Comparison of ENCODE assay signal across 8 cellular contexts in genomic region chr5:161546463-161547301, GRCh38. TPM values are rescaled to one million over a fixed set of nuclear protein-coding genes. Genes with fewer than 3 reads are reported as not detected.
DNase-seq lines count a peak whose midpoint lies in the region; ATAC-seq and TF ChIP-seq lines count a peak whose summit lies in the region.

GABRB2 (minus strand) TSS chr5:161546725; CDS start chr5:161546643, 82 bp downstream.

- intact Hi-C loops in uterus (cut with DNase I; ENCODE audit: low total_unique reads) = no loop called here

- H3K4me1 ChIP-seq in KMS-11 (ENCODE audit: low read depth, poor library complexity, severe bottlenecking) (peaks cover 31% of the 10 kb centered on the region), uterus (peaks cover 0 to 5% of the 10 kb centered on the region in 2 donors)

- POLR2A ChIA-PET in naive thymus-derived CD8-positive, alpha-beta T cell (lab: Charles Lee) = no interaction called here

- H3K36me3 ChIP-seq in KMS-11 (ENCODE audit: insufficient read depth) (no peaks in the 10 kb centered on the region), uterus (no peaks in the 10 kb centered on the region)

- no peaks in the 10 kb centered on the region for H3K79me2 ChIP-seq in KMS-11 (ENCODE audit: insufficient read depth, low read depth)

- no peaks in the 10 kb centered on the region for H4K20me1 ChIP-seq in KMS-11 (ENCODE audit: insufficient read depth)

- peak within 1 kb of the TSS; percentile 62 to 89 (median 81) for H3K4me3 Mint-ChIP-seq in naive thymus-derived CD8-positive, alpha-beta T cell

- TF ChIP-seq CTCF in KMS-11 (conservative IDR thresholded peaks at IDR 0.05; ENCODE audit: low read depth, low read length) = no peak
- no peak for TF ChIP-seq CTCF in WI38 (IDR thresholded peaks at IDR 0.05; ENCODE audit: low read depth, low read length)
- no peak for TF ChIP-seq CTCF in fibroblast of the aortic adventitia (IDR thresholded peaks at IDR 0.05; ENCODE audit: insufficient read depth, low read length)
- TF ChIP-seq CTCF in uterus (IDR thresholded peaks at IDR 0.05) = no peak

- peak within 1 kb of the TSS; percentile 86 for H2AFZ ChIP-seq in KMS-11 (ENCODE audit: low read depth)

- H3K9me3 ChIP-seq in uterus = no peaks in the 10 kb centered on the region

- H3K27ac ChIP-seq in KMS-11 (peak within 1 kb of the TSS; percentile 13; the same call in 1 of the 2 replicates), uterus (no peak within 1 kb of the TSS)

- no peak within 1 kb of the TSS for H3K4me3 ChIP-seq in KMS-11 (IDR thresholded peaks at IDR 0.05; ENCODE audit: insufficient read depth, low read depth, low read length)
- H3K4me3 ChIP-seq in WI38 (ENCODE audit: low read depth, low read length) = peak within 1 kb of the TSS; percentile 42
- H3K4me3 ChIP-seq in fibroblast of the aortic adventitia (ENCODE audit: low read depth, low read length) = peak within 1 kb of the TSS; percentile 57
- H3K4me3 ChIP-seq in uterus = peak within 1 kb of the TSS; percentile 5 to 20

- ATAC-seq in GM21619 (IDR thresholded peaks at IDR 0.05; ENCODE audit: unreplicated experiment) = peak; percentile 72
- ATAC-seq in naive thymus-derived CD8-positive, alpha-beta T cell = no peak

- H3K4me2 ChIP-seq in KMS-11 = peak within 1 kb of the TSS; percentile 91

- H3K9me3 Mint-ChIP-seq in naive thymus-derived CD8-positive, alpha-beta T cell = peaks cover under 1 to 15% (median 6%) of the 10 kb centered on the region in 9 donors

- TF ChIP-seq POLR2A in uterus (IDR thresholded peaks at IDR 0.05) = no peak

- peak; percentile 47 for DNase-seq in NCI-H510A treated with DMSO at 0.1 percent for 48 hours (lab: John Stamatoyannopoulos, UW)
- no peak for DNase-seq in NCI-H510A (lab: John Stamatoyannopoulos, UW)
- peak; percentile 35 for DNase-seq in fibroblast of the aortic adventitia (ENCODE audit: low read depth)
- DNase-seq in naive thymus-derived CD8-positive, alpha-beta T cell = peak in 1 of 10 donors; percentile 10
- no peak for DNase-seq in uterus

- H3K9ac ChIP-seq in KMS-11 = peak within 1 kb of the TSS; percentile 41; the same call in 1 of the 2 replicates

- peaks cover 0 to 10% (median 3%) of the 10 kb centered on the region in 3 donors for H3K36me3 Mint-ChIP-seq in naive thymus-derived CD8-positive, alpha-beta T cell

- peaks cover 4 to 30% (median 17%) of the 10 kb centered on the region in 4 donors for H3K4me1 Mint-ChIP-seq in naive thymus-derived CD8-positive, alpha-beta T cell

- H3K27me3 ChIP-seq in KMS-11 (ENCODE audit: insufficient read depth, low read depth) (no peaks in the 10 kb centered on the region), uterus (peaks cover 0 to 17% of the 10 kb centered on the region in 2 donors)

- H3K27me3 Mint-ChIP-seq in naive thymus-derived CD8-positive, alpha-beta T cell = peaks cover 29 to 73% (median 58%) of the 10 kb centered on the region in 5 donors

- peak within 1 kb of the TSS in 1 of 10 donors; percentile 13 for H3K27ac Mint-ChIP-seq in naive thymus-derived CD8-positive, alpha-beta T cell

RNA-seq across cellular contexts. Expression of gene GABRB2, which starts in this region (rescaled TPM):
- total RNA-seq in fibroblast of the aortic adventitia (ENCODE audit: low replicate concordance) (0.09 TPM in 1 of 2 replicates, not detected in the other), uterus (10 to 100 TPM in 1 of 4 donors, under 1 TPM in 1, not detected in 2; 0.61 to 10.1 TPM)
- total RNA-seq in naive thymus-derived CD8-positive, alpha-beta T cell = not detected
- polyA plus RNA-seq in naive thymus-derived CD8-positive, alpha-beta T cell = not detected

Comparison
In these comparisons a context has a peak if more than half of its experiments do, and no peak if none do; other contexts are left out.
1. Peak in DNase-seq and H3K4me3 ChIP-seq in fibroblast of the aortic adventitia; RNA of the gene not detected or under 1 TPM.